Comparison of ENCODE assay signal across 8 cellular contexts in the genomic region with DNA sequence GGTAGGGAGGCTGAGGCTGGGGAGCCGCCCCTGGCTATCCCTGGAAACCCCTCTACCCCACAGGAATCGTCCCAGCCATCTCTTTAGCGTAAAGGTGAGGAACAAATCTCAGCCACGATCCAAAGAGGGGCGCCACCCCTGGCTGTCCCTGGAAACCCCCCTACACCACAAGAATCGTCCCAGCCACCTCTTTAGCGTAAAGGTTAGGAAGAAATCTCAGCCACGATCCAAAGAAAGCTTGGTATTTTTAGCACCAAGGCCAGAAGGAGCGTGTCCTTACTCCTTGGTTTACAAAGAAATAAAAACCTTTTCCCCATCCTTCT. TPM values are rescaled to one million over a fixed set of nuclear protein-coding genes. Genes with fewer than 3 reads are reported as not detected.
A peak's percentile ranks its signal among the peaks of the same experiment; 100 is the strongest.
DNase-seq lines count a peak whose midpoint lies in the region; ATAC-seq and TF ChIP-seq lines count a peak whose summit lies in the region.

No MANE protein-coding gene starts in this region.

- peak overlapping the region; percentile 77 for H3K9ac ChIP-seq in muscle layer of colon (ENCODE audit: low read length)

- no peaks in the 10 kb centered on the region for H3K27me3 ChIP-seq in muscle layer of colon (ENCODE audit: control insufficient read depth in 1 of 2, insufficient read depth in 2 of 2, low read length in 2 of 2)

- H3K27ac Mint-ChIP-seq in stimulated activated naive CD8-positive, alpha-beta T cell treated with anti-CD3 and anti-CD28 coated beads, Interleukin-15, Interleukin-2, amounts not matched to agents 100 ng/mL and 50 ng/mL, for 24 hours = peak overlapping the region; percentile 78
- peak overlapping the region; percentile 81 for H3K27ac Mint-ChIP-seq in chondrocyte (ENCODE audit: unreplicated experiment)

- peaks cover 11% of the 10 kb centered on the region for H3K36me3 Mint-ChIP-seq in stimulated activated naive CD8-positive, alpha-beta T cell treated with anti-CD3 and anti-CD28 coated beads, Interleukin-15, Interleukin-2, amounts not matched to agents 100 ng/mL and 50 ng/mL, for 24 hours (ENCODE audit: low read depth)
- no peaks in the 10 kb centered on the region for H3K36me3 Mint-ChIP-seq in chondrocyte (ENCODE audit: low read depth)

- no peaks in the 10 kb centered on the region for H3K27me3 Mint-ChIP-seq in stimulated activated naive CD8-positive, alpha-beta T cell treated with anti-CD3 and anti-CD28 coated beads, Interleukin-15, Interleukin-2, amounts not matched to agents 100 ng/mL and 50 ng/mL, for 24 hours
- no peaks in the 10 kb centered on the region for H3K27me3 Mint-ChIP-seq in chondrocyte (ENCODE audit: low read depth)

- H3K9me3 Mint-ChIP-seq in stimulated activated naive CD8-positive, alpha-beta T cell treated with anti-CD3 and anti-CD28 coated beads, Interleukin-15, Interleukin-2, amounts not matched to agents 100 ng/mL and 50 ng/mL, for 24 hours = no peaks in the 10 kb centered on the region
- no peaks in the 10 kb centered on the region for H3K9me3 Mint-ChIP-seq in chondrocyte (ENCODE audit: low read depth)

- TF ChIP-seq CTCF in chondrocyte (IDR thresholded peaks at IDR 0.05) = peak; percentile 30

- H3K4me1 Mint-ChIP-seq in stimulated activated naive CD8-positive, alpha-beta T cell treated with anti-CD3 and anti-CD28 coated beads, Interleukin-15, Interleukin-2, amounts not matched to agents 100 ng/mL and 50 ng/mL, for 24 hours (ENCODE audit: low read depth) = peaks cover 44% of the 10 kb centered on the region
- peaks cover 29% of the 10 kb centered on the region for H3K4me1 Mint-ChIP-seq in chondrocyte (ENCODE audit: low read depth)

- no peaks in the 10 kb centered on the region for H3K9me3 ChIP-seq in muscle layer of colon (ENCODE audit: low read length)

- peaks cover 31% of the 10 kb centered on the region for H3K4me1 ChIP-seq in muscle layer of colon (ENCODE audit: insufficient read depth, low read length)

- DNase-seq in stimulated activated naive CD8-positive, alpha-beta T cell treated with anti-CD3 and anti-CD28 coated beads, Interleukin-15, Interleukin-2, amounts not matched to agents 100 U/mL and 50 U/mL, for 24 hours = no peak
- no peak for DNase-seq in chondrocyte (ENCODE audit: low spot score)
- no peak for DNase-seq in NCI-H187 (lab: John Stamatoyannopoulos, UW)
- DNase-seq in SW480 (ENCODE audit: low spot score) = no peak
- DNase-seq in anterior cingulate cortex (lab: John Stamatoyannopoulos, UW) = no peak

- peak overlapping the region; percentile 73 for H3K4me3 Mint-ChIP-seq in stimulated activated naive CD8-positive, alpha-beta T cell treated with anti-CD3 and anti-CD28 coated beads, Interleukin-15, Interleukin-2, amounts not matched to agents 100 ng/mL and 50 ng/mL, for 24 hours
- peak overlapping the region; percentile 80 for H3K4me3 Mint-ChIP-seq in chondrocyte (ENCODE audit: unreplicated experiment)

- peak overlapping the region; percentile 25 for H3K27ac ChIP-seq in muscle layer of colon (ENCODE audit: low read depth, low read length)

- H3K36me3 ChIP-seq in muscle layer of colon (ENCODE audit: insufficient read depth, low read length) = no peaks in the 10 kb centered on the region

- ATAC-seq in stimulated activated naive CD8-positive, alpha-beta T cell treated with anti-CD3 and anti-CD28 coated beads, Interleukin-15, Interleukin-2, amounts not matched to agents 100 U/mL and 50 U/mL, for 24 hours = no peak
- no peak for ATAC-seq in GM21526 (IDR thresholded peaks at IDR 0.05; ENCODE audit: low FRiP score, unreplicated experiment)

- H3K4me3 ChIP-seq in muscle layer of colon (ENCODE audit: low read depth in 1 of 2, low read length in 2 of 2) = peak overlapping the region in 1 of 2 donors; percentile 59

RNA-seq across cellular contexts. Expression of a gene that starts 0.8 kb away (rescaled TPM):
- total RNA-seq in chondrocyte = 23.0 to 57.4 TPM (median 53.8 TPM) in 3 replicates

RNA-seq across cellular contexts. Expression of a gene that starts 45.0 kb away (rescaled TPM):
- total RNA-seq in chondrocyte = 47.4 to 86.9 TPM (median 83.9 TPM) in 3 replicates
